12 cellular contexts compared by ENCODE assay signal in the genomic region with DNA sequence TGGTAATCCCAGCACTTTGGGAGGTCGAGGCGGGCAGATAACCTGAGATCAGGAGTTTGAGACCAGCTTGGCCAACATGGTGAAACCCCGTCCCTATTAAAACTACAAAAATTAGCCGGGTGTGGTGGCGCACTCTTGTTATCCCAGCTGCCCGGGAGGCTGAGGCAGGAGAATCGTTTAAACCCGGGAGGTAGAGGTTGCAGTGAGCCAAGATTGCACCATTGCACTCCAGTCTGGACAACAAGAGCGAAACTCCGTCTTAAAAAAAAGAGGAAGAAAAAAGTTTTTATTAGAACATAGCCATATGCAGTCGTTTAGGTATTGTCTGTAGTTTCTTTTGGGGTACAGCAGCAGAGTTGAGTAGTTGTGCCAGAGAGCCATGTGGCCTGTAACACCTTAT. TPM values are rescaled to one million over a fixed set of nuclear protein-coding genes. Genes with fewer than 3 reads are reported as not detected.
DNase-seq lines count a peak whose midpoint lies in the region; ATAC-seq and TF ChIP-seq lines count a peak whose summit lies in the region.
"Had no signal": no experiment of that assay in that cellular context is flagged by ENCODE, and none has a peak within 500 bp of the region (broad histone marks: within the 10 kb centered on the region; RNA-seq: fewer than 3 reads in every experiment).

No MANE protein-coding gene starts in this region.

- H3K36me3 ChIP-seq in PC-3 (ENCODE audit: low read depth, low read length), result 0 out of 2 replicates have a peak, but pooled peaks cover 6% of the 10 kb centered on the region
- peaks cover 0 to 2% (median 0%) of the 10 kb centered on the region in 4 donors for H3K36me3 ChIP-seq in liver (ENCODE audit: control insufficient read depth in 4 of 4, insufficient read depth in 3 of 4, low read depth in 1 of 4, low read length in 3 of 4)
- H3K36me3 ChIP-seq: colonic mucosa had no signal

- peak overlapping the region; percentile 91 for H3K4me2 ChIP-seq in PC-3 (ENCODE audit: low read length)

- H3K9me3 ChIP-seq in PC-3 (ENCODE audit: low read length) (no peaks in the 10 kb centered on the region), liver (ENCODE audit: control insufficient read depth in 4 of 4, low read length in 3 of 4) (no peaks in the 10 kb centered on the region)
- H3K9me3 ChIP-seq: colonic mucosa had no signal

- CTCF ChIA-PET in PC-3 (lab: Charles Lee), result no interaction called here

- H3K9ac ChIP-seq in PC-3 (ENCODE audit: low read length) (no peak overlapping the region), liver (ENCODE audit: low read depth in 1 of 2, low read length in 2 of 2) (no peak overlapping the region)

- peaks cover 75% of the 10 kb centered on the region for H3K79me2 ChIP-seq in PC-3 (ENCODE audit: low read length)

- H3F3A ChIP-seq in PC-3 (ENCODE audit: low read length, unreplicated experiment), result no peaks in the 10 kb centered on the region

- DNase-seq in AML-193 (lab: John Stamatoyannopoulos, UW) (peak; percentile 73), GM12864 (ENCODE audit: low read depth) (no peak), PC-3 (no peak), GM13976 (ENCODE audit: low spot score) (no peak), hippocampal formation (lab: John Stamatoyannopoulos, UW) (no peak), left colon (no peak)
- DNase-seq: colonic mucosa, KG1, mesenchymal stem cell, NCI-H345 had no signal

- POLR2A ChIA-PET in PC-3 (lab: Charles Lee; ENCODE audit: unreplicated experiment), result no interaction called here

- no peak for TF ChIP-seq CTCF in GM12864 (IDR thresholded peaks at IDR 0.05; ENCODE audit: low read depth, low read length, missing control alignments)
- TF ChIP-seq CTCF in PC-3 (conservative IDR thresholded peaks at IDR 0.05; ENCODE audit: low read depth, low read length), result no peak
- no peak for TF ChIP-seq CTCF in liver (IDR thresholded peaks at IDR 0.05; ENCODE audit: low read depth, low read length, missing input control)
- no peak for TF ChIP-seq CTCF in GM13976 (IDR thresholded peaks at IDR 0.05; ENCODE audit: borderline replicate concordance, control extremely low read depth, extremely low read depth, insufficient read depth, missing control alignments)

- peaks cover 40% of the 10 kb centered on the region for H4K20me1 ChIP-seq in PC-3 (ENCODE audit: low read length)

- in situ Hi-C loops in GM13976 (cut with MboI; ENCODE audit: low sequenced_read_pairs, unreplicated experiment), result no loop called here

- H3K27ac ChIP-seq in PC-3 (ENCODE audit: low read length), result no peak overlapping the region
- peak overlapping the region; percentile 18 to 44 for H3K27ac ChIP-seq in liver (ENCODE audit: low read depth in 1 of 2, low read length in 2 of 2)
- H3K27ac ChIP-seq: colonic mucosa had no signal

- H3K4me1 ChIP-seq in PC-3 (ENCODE audit: insufficient read depth, low read length) (peaks cover 18% of the 10 kb centered on the region), liver (ENCODE audit: control insufficient read depth in 4 of 4, insufficient read depth in 4 of 4, low read length in 3 of 4) (peaks cover 1 to 33% (median 15%) of the 10 kb centered on the region in 4 donors)
- H3K4me1 ChIP-seq: colonic mucosa had no signal

- no peak overlapping the region for H2AFZ ChIP-seq in PC-3 (ENCODE audit: low read length)

- no TSS peak for BruUV-seq in PC-3 (replicated peaks; lab: Mats Ljungman, UMichigan)

- intact Hi-C loops in PC-3 (cut with micrococcal nuclease), result no loop called here
- intact Hi-C loops in left colon (cut with DNase I, micrococcal nuclease), result no loop called here

- no peak for ATAC-seq in PC-3
- ATAC-seq in left colon, result no peak
- no peak for ATAC-seq in HG03460 (IDR thresholded peaks at IDR 0.05; ENCODE audit: unreplicated experiment)

- H3K27me3 ChIP-seq in PC-3 (ENCODE audit: low read length) (no peaks in the 10 kb centered on the region), liver (ENCODE audit: control insufficient read depth in 4 of 4, insufficient read depth in 4 of 4, low read length in 3 of 4) (no peaks in the 10 kb centered on the region)
- H3K27me3 ChIP-seq: colonic mucosa had no signal

- H3K4me3 ChIP-seq in GM12864 (ENCODE audit: low read depth, low read length), result peak overlapping the region; percentile 68
- H3K4me3 ChIP-seq in PC-3 (ENCODE audit: low read length), result peak overlapping the region; percentile 99; the same call in 1 of the 2 replicates
- H3K4me3 ChIP-seq in liver (ENCODE audit: low read depth in 1 of 3, low read length in 3 of 3), result no peak overlapping the region

- WGBS in liver, result 55% methylated on average over 11 of the region's 11 CpGs

- H3K9me2 ChIP-seq in PC-3 (replicated peaks; ENCODE audit: low read length), result no peaks in the 10 kb centered on the region

- no peak for TF ChIP-seq RAD21 in liver (IDR thresholded peaks at IDR 0.05)

TF ChIP-seq in liver, 16 proteins besides CTCF, POLR2A, EP300 and RAD21:
- TF ChIP-seq JUND (IDR thresholded peaks at IDR 0.05) (no peak), RXRA (IDR thresholded peaks at IDR 0.05) (no peak), FOXA1 (IDR thresholded peaks at IDR 0.05) (no peak), TAF1 (conservative IDR thresholded peaks at IDR 0.05) (no peak), GABPA (IDR thresholded peaks at IDR 0.05 in 1 of 2, conservative IDR thresholded peaks at IDR 0.05 in 1 of 2) (no peak), HNF4A (conservative IDR thresholded peaks at IDR 0.05) (no peak), ATF3 (IDR thresholded peaks at IDR 0.05) (no peak), HNF4G (IDR thresholded peaks at IDR 0.05) (no peak), NR2F2 (IDR thresholded peaks at IDR 0.05) (no peak), SP1 (IDR thresholded peaks at IDR 0.05) (no peak), FOXA2 (IDR thresholded peaks at IDR 0.05) (no peak), YY1 (IDR thresholded peaks at IDR 0.05) (no peak)
- TF ChIP-seq, protein P1, sequence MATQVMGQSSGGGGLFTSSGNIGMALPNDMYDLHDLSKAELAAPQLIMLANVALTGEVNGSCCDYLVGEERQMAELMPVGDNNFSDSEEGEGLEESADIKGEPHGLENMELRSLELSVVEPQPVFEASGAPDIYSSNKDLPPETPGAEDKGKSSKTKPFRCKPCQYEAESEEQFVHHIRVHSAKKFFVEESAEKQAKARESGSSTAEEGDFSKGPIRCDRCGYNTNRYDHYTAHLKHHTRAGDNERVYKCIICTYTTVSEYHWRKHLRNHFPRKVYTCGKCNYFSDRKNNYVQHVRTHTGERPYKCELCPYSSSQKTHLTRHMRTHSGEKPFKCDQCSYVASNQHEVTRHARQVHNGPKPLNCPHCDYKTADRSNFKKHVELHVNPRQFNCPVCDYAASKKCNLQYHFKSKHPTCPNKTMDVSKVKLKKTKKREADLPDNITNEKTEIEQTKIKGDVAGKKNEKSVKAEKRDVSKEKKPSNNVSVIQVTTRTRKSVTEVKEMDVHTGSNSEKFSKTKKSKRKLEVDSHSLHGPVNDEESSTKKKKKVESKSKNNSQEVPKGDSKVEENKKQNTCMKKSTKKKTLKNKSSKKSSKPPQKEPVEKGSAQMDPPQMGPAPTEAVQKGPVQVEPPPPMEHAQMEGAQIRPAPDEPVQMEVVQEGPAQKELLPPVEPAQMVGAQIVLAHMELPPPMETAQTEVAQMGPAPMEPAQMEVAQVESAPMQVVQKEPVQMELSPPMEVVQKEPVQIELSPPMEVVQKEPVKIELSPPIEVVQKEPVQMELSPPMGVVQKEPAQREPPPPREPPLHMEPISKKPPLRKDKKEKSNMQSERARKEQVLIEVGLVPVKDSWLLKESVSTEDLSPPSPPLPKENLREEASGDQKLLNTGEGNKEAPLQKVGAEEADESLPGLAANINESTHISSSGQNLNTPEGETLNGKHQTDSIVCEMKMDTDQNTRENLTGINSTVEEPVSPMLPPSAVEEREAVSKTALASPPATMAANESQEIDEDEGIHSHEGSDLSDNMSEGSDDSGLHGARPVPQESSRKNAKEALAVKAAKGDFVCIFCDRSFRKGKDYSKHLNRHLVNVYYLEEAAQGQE (IDR thresholded peaks at IDR 0.05), result no peak
- TF ChIP-seq, protein P2, sequence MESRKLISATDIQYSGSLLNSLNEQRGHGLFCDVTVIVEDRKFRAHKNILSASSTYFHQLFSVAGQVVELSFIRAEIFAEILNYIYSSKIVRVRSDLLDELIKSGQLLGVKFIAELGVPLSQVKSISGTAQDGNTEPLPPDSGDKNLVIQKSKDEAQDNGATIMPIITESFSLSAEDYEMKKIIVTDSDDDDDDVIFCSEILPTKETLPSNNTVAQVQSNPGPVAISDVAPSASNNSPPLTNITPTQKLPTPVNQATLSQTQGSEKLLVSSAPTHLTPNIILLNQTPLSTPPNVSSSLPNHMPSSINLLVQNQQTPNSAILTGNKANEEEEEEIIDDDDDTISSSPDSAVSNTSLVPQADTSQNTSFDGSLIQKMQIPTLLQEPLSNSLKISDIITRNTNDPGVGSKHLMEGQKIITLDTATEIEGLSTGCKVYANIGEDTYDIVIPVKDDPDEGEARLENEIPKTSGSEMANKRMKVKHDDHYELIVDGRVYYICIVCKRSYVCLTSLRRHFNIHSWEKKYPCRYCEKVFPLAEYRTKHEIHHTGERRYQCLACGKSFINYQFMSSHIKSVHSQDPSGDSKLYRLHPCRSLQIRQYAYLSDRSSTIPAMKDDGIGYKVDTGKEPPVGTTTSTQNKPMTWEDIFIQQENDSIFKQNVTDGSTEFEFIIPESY (IDR thresholded peaks at IDR 0.05), result no peak

RNA-seq across cellular contexts. Expression of gene ADIPOR2, which starts 2.0 kb away (rescaled TPM):
- total RNA-seq in PC-3 (2014; rRNA removed) (26.5 and 37.2 TPM in 2 replicates), liver (10 to 100 TPM; 42.5 to 68.3 TPM), left colon (100 to 1,000 TPM; 100 to 111 TPM)
- 10 to 100 TPM; 26.6 to 40.8 TPM for polyA plus RNA-seq in liver

Comparison
In these comparisons a context has a peak if more than half of its experiments do, and no peak if none do; other contexts are left out.
1. DNase-seq: peak in AML-193 (2 of 2); none in GM12864 (single experiment), PC-3 (single experiment), GM13976 (single experiment), hippocampal formation (0 of 2) and left colon (0 of 2).
2. H3K4me3 ChIP-seq: peak in GM12864 (single experiment) and PC-3 (single experiment); none in liver (0 of 3).